ENCODE assay signal across 21 cellular contexts in the genomic region with DNA sequence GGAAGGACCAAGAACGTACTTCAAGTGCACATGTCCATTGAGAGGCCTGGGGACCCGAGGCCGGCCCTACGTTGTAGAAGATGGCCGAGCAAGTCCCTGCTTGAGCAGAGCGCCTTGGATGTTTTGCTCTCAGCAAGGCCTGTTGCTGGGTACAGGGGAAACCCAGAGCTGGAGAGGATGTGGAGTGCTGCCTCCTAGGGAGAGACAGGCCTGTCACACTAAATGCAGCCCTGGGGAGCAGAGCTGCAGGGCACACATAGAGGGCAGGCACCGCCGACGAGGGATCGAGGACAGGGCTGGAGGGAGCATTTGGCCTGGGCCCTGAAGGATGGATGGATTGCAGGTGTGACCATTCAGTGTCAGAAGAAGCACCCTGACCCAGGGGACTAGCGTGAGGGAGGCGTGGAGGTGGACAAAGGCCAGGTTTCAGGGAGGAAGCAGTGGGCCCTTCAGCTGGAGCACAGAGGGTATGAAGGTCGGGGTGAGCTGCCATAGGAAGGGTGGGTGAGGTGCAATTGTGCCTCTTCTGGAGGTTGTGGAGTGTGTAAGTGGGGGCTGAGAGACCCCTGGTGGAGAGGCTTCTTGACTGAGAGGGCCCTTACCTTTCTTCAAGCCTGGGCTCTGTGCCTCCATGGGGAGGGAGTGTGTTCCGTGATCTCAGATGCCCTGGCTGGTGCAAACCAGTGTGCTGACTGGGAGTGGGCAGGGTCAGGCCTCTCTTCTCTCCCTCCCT.
A peak's percentile ranks its signal among the peaks of the same experiment; 100 is the strongest.
DNase-seq lines count a peak whose midpoint lies in the region; ATAC-seq, FAIRE-seq and TF ChIP-seq lines count a peak whose summit lies in the region.
"Had no signal": no experiment of that assay in that cellular context is flagged by ENCODE, and none has a peak within 500 bp of the region (broad histone marks: within the 10 kb centered on the region; RNA-seq: fewer than 3 reads in every experiment).

No MANE protein-coding gene starts in this region.

- H3K27ac ChIP-seq in HepG2 (ENCODE audit: extremely low read length, insufficient read depth, low read length) (no peak overlapping the region), right lobe of liver (no peak overlapping the region), lung (ENCODE audit: low read depth in 1 of 2, low read length in 1 of 2) (no peak overlapping the region), dorsolateral prefrontal cortex (peak overlapping the region in 11 of 59 donors; percentile 1 to 48 (median 14))
- H3K27ac ChIP-seq: adrenal gland, pancreas, sigmoid colon, suprapubic skin had no signal

- in situ Hi-C loops in HepG2 (cut with HindIII; ENCODE audit: extremely low pct_ligation_motif_present, low pct_unique_long_range_greater_than_20kb), result no loop called here

- H3K27me3 Mint-ChIP-seq in WTC11 (ENCODE audit: low read depth), result no peaks in the 10 kb centered on the region

- H3K36me3 ChIP-seq in HepG2 (replicated peaks in 1 of 2; ENCODE audit: control insufficient read depth in 1 of 2, insufficient read depth in 2 of 2, low read length in 2 of 2) (no peaks in the 10 kb centered on the region), right lobe of liver (no peaks in the 10 kb centered on the region), lung (ENCODE audit: control insufficient read depth in 2 of 2, insufficient read depth in 2 of 2, low read length in 2 of 2) (no peaks in the 10 kb centered on the region)
- H3K36me3 ChIP-seq: pancreas, sigmoid colon, suprapubic skin had no signal

- H4K20me1 ChIP-seq in HepG2 (ENCODE audit: insufficient read depth, low read length), result no peaks in the 10 kb centered on the region

- no peaks in the 10 kb centered on the region for H3K27me3 ChIP-seq in HepG2 (ENCODE audit: control insufficient read depth in 1 of 2, insufficient read depth in 2 of 2, low read length in 2 of 2)
- H3K27me3 ChIP-seq in right lobe of liver, result no peaks in the 10 kb centered on the region
- H3K27me3 ChIP-seq in lung (ENCODE audit: control insufficient read depth, insufficient read depth), result no peaks in the 10 kb centered on the region
- no peaks in the 10 kb centered on the region for H3K27me3 ChIP-seq in dorsolateral prefrontal cortex
- H3K27me3 ChIP-seq: adrenal gland, pancreas, sigmoid colon had no signal

- no peak overlapping the region for H3K4me3 Mint-ChIP-seq in WTC11
- H3K4me3 Mint-ChIP-seq: activated CD4-positive, alpha-beta T cell treated with anti-CD3 and anti-CD28 coated beads, Interleukin-2, amount 10 ng/mL, durations not matched to agents 7 days and 5 days; CD4-positive, CD25-positive, alpha-beta regulatory T cell; naive thymus-derived CD4-positive, alpha-beta T cell had no signal

- no peak for FAIRE-seq in HepG2 (lab: Jason Lieb, UNC)
- no peak for FAIRE-seq in HTR-8/SVneo (lab: Jason Lieb, UNC)
- FAIRE-seq: pancreas had no signal

- TF ChIP-seq EP300 in HepG2 (IDR thresholded peaks at IDR 0.05; ENCODE audit: low read depth in 2 of 2, low read length in 2 of 2), result no peak
- TF ChIP-seq EP300 in HepG2 (CRISPR knock-in tag; IDR thresholded peaks at IDR 0.05; ENCODE audit: borderline replicate concordance), result no peak

- H3K9me3 Mint-ChIP-seq in WTC11, result no peaks in the 10 kb centered on the region
- H3K9me3 Mint-ChIP-seq: activated CD4-positive, alpha-beta T cell treated with anti-CD3 and anti-CD28 coated beads, Interleukin-2, amount 10 ng/mL, durations not matched to agents 7 days and 5 days; CD4-positive, CD25-positive, alpha-beta regulatory T cell had no signal

- H3K4me1 ChIP-seq in HepG2 (ENCODE audit: insufficient read depth, low read length) (peaks cover 8% of the 10 kb centered on the region), right lobe of liver (peaks cover 0 to 19% (median 4%) of the 10 kb centered on the region in 4 donors), lung (ENCODE audit: control insufficient read depth in 2 of 2, insufficient read depth in 2 of 2, low read length in 2 of 2) (no peaks in the 10 kb centered on the region)
- H3K4me1 ChIP-seq: adrenal gland, sigmoid colon, suprapubic skin had no signal

- no peak for DNase-seq in HepG2 (ENCODE audit: low spot score)
- DNase-seq in right lobe of liver, result no peak
- no peak for DNase-seq in WTC11 (ENCODE audit: low spot score)
- peak; percentile 21 for DNase-seq in lung (ENCODE audit: low spot score)
- no peak for DNase-seq in GM10248 (ENCODE audit: extremely low spot score)
- no peak for DNase-seq in HTR-8/SVneo (ENCODE audit: insufficient read length, low spot score)
- no peak for DNase-seq in dorsolateral prefrontal cortex
- DNase-seq: activated CD4-positive, alpha-beta T cell treated with anti-CD3 and anti-CD28 coated beads, Interleukin-2, amount 10 ng/mL, durations not matched to agents 7 days and 5 days; adrenal gland; CD4-positive, CD25-positive, alpha-beta regulatory T cell; cortex of kidney; DMS 273 treated with DMSO at 0.1 percent for 48 hours; glutamatergic neuron; Karpas-422; naive thymus-derived CD4-positive, alpha-beta T cell; NCI-H187 treated with DMSO at 0.1 percent for 48 hours; NCI-H748 treated with DMSO at 0.1 percent for 48 hours; sigmoid colon had no signal

- ATAC-seq in HepG2 (peak; percentile 61; the same call in 2 of the 3 replicates), right lobe of liver (no peak), WTC11 (peak; percentile 58), lung (ENCODE audit: insufficient read depth, low FRiP score) (no peak)
- ATAC-seq: HCT116; naive thymus-derived CD4-positive, alpha-beta T cell; pancreas had no signal

- CTCF ChIA-PET in HepG2 (lab: Yijun Ruan, JAX; ENCODE audit: low intra/inter-chr PET ratio, low total read pairs) (no interaction called here), WTC11 (lab: Charles Lee) (interaction anchor here (1.0 kb wide), 2 partner anchors 142 to 190 kb away, joined by 3 read pairs; no protein-coding TSS in a partner anchor), GM10248 (lab: Yijun Ruan, JAX) (no interaction called here)

- POLR2A ChIA-PET in HepG2 (lab: Yijun Ruan, JAX) (no interaction called here), WTC11 (lab: Charles Lee) (no interaction called here), GM10248 (lab: Yijun Ruan, JAX) (no interaction called here)

- no peak for TF ChIP-seq POLR2A in HepG2 (IDR thresholded peaks at IDR 0.05; ENCODE audit: insufficient read depth in 1 of 2, low read depth in 2 of 2, low read length in 2 of 2)
- no peak for TF ChIP-seq POLR2A in right lobe of liver (IDR thresholded peaks at IDR 0.05)

- H3K79me2 ChIP-seq in HepG2 (ENCODE audit: insufficient read depth, low read length), result no peaks in the 10 kb centered on the region

- TF ChIP-seq CTCF in HepG2 (CRISPR knock-in tag; IDR thresholded peaks at IDR 0.05) (no peak; the same call in 1 of the 2 replicates), right lobe of liver (IDR thresholded peaks at IDR 0.05) (no peak), WTC11 (IDR thresholded peaks at IDR 0.05) (no peak), lung (IDR thresholded peaks at IDR 0.05; ENCODE audit: control extremely low read depth, extremely low read depth) (no peak), GM10248 (IDR thresholded peaks at IDR 0.05; ENCODE audit: control extremely low read depth, extremely low read depth, low read depth, missing control alignments) (no peak), dorsolateral prefrontal cortex (IDR thresholded peaks at IDR 0.05 in 54 of 56, conservative IDR thresholded peaks at IDR 0.05 in 2 of 56; ENCODE audit: low read depth in 1 of 56, partially characterized antibody in 56 of 56) (no peak)

- no peak overlapping the region for H3K9ac ChIP-seq in HepG2 (ENCODE audit: insufficient read depth, low read depth, low read length)

- H3K4me2 ChIP-seq in HepG2 (ENCODE audit: low read depth, low read length), result no peak overlapping the region

- H3K36me3 Mint-ChIP-seq in WTC11, result no peaks in the 10 kb centered on the region
- H3K36me3 Mint-ChIP-seq: CD4-positive, CD25-positive, alpha-beta regulatory T cell had no signal

- H3K9me3 ChIP-seq in HepG2 (ENCODE audit: low read length), result no peaks in the 10 kb centered on the region
- no peaks in the 10 kb centered on the region for H3K9me3 ChIP-seq in right lobe of liver
- no peaks in the 10 kb centered on the region for H3K9me3 ChIP-seq in lung (ENCODE audit: control insufficient read depth in 2 of 2, insufficient read depth in 1 of 2, low read length in 1 of 2)
- H3K9me3 ChIP-seq: adrenal gland, pancreas, sigmoid colon, suprapubic skin had no signal

- BruUV-seq in HepG2 (replicated peaks; lab: Mats Ljungman, UMichigan), result no TSS peak

- no peak overlapping the region for H2AFZ ChIP-seq in HepG2 (ENCODE audit: low read length)

- intact Hi-C loops in HepG2 (cut with micrococcal nuclease; ENCODE audit: unreplicated experiment), result no loop called here
- intact Hi-C loops in right lobe of liver (cut with DNase I), result loop anchor here in 1 of 2 donors (10.0 kb wide), 1 partner anchor 399 kb away; no protein-coding TSS in a partner anchor
- intact Hi-C loops in dorsolateral prefrontal cortex (cut with DNase I), result loop anchor here in 1 of 2 donors (10.0 kb wide), 1 partner anchor 329 kb away; no protein-coding TSS in a partner anchor

- 63% methylated on average over 13 of the region's 14 CpGs for WGBS in HepG2 (ENCODE audit: low lambda C conversion rate)
- WGBS in right lobe of liver (ENCODE audit: insufficient coverage, low coverage, low lambda C conversion rate, missing lambda C conversion rate), result 88% methylated on average over 5 of the region's 14 CpGs
- 86 to 92% methylated on average over 14 of the region's 14 CpGs for WGBS in lung, 2 donors

- no peak overlapping the region for H3K27ac Mint-ChIP-seq in WTC11
- H3K27ac Mint-ChIP-seq: activated CD4-positive, alpha-beta T cell treated with anti-CD3 and anti-CD28 coated beads, Interleukin-2, amount 10 ng/mL, durations not matched to agents 7 days and 5 days; CD4-positive, CD25-positive, alpha-beta regulatory T cell had no signal

- no peak overlapping the region for H3K4me3 ChIP-seq in HepG2 (replicated peaks in 1 of 3; ENCODE audit: insufficient read depth in 1 of 3, low read depth in 2 of 3, low read length in 3 of 3)
- H3K4me3 ChIP-seq in right lobe of liver, result no peak overlapping the region
- H3K4me3 ChIP-seq in lung, result no peak overlapping the region
- no peak overlapping the region for H3K4me3 ChIP-seq in dorsolateral prefrontal cortex
- H3K4me3 ChIP-seq: adrenal gland, pancreas, sigmoid colon, suprapubic skin had no signal

- H3K4me1 Mint-ChIP-seq in WTC11, result peaks cover 3% of the 10 kb centered on the region

- TF ChIP-seq RAD21 in HepG2 (CRISPR knock-in tag; IDR thresholded peaks at IDR 0.05), result no peak

TF ChIP-seq in HepG2, 621 proteins besides CTCF, POLR2A, EP300 and RAD21 (continues in another document):
- no peak for TF ChIP-seq KMT2A (CRISPR knock-in tag; IDR thresholded peaks at IDR 0.05)
- TF ChIP-seq NFKB2 (CRISPR knock-in tag; IDR thresholded peaks at IDR 0.05; ENCODE audit: borderline replicate concordance), result no peak

TF ChIP-seq in WTC11, 78 proteins besides CTCF, POLR2A, EP300 and RAD21 (continues in another document):
- TF ChIP-seq TCF7 (CRISPR knock-in tag; IDR thresholded peaks at IDR 0.05; ENCODE audit: low read depth), result no peak

Comparison
In these comparisons a context has a peak if more than half of its experiments do, and no peak if none do; other contexts are left out.
1. ATAC-seq: peak in HepG2 (single experiment) and WTC11 (single experiment); none in right lobe of liver (0 of 4) and lung (single experiment).